Comparison of ENCODE assay signal across 15 cellular contexts in the genomic region with DNA sequence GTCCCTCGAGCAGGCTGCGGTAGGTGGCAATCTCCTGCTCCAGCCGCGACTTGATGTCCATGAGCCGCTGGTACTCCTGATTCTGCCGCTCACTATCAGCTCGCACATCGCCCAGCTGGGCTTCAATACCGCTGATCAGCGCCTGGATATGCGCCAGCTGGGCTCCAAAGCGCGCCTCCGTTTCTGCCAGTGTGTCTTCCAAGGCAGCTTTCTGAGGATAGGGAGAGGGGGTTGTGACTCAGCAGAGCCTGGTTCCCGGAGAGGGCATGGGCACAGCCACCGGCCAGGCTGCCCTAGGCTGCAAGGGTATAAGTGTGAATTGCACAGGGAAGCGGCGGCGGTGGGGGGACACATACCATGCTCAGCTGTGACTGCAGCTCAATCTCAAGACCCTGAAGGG. TPM values are rescaled to one million over a fixed set of nuclear protein-coding genes. Genes with fewer than 3 reads are reported as not detected.
DNase-seq lines count a peak whose midpoint lies in the region; TF ChIP-seq lines count a peak whose summit lies in the region.
"Had no signal": no experiment of that assay in that cellular context is flagged by ENCODE, and none has a peak within 500 bp of the region (broad histone marks: within the 10 kb centered on the region; RNA-seq: fewer than 3 reads in every experiment).

No MANE protein-coding gene starts in this region.

- H3K4me3 ChIP-seq in breast epithelium (peak overlapping the region in 2 of 3 donors; percentile 57 to 69), neuronal stem cell (ENCODE audit: low read length in 2 of 2) (no peak overlapping the region)
- H3K4me3 ChIP-seq: pancreas had no signal

- no peak overlapping the region for H2BK15ac ChIP-seq in neuronal stem cell (ENCODE audit: low read length)

- H3K36me3 ChIP-seq in breast epithelium: no peaks in the 10 kb centered on the region
- peaks cover 0 to 22% of the 10 kb centered on the region in 2 donors for H3K36me3 ChIP-seq in neuronal stem cell (replicated peaks in 1 of 2; ENCODE audit: control insufficient read depth in 2 of 2, insufficient read depth in 2 of 2, low read length in 2 of 2)
- H3K36me3 ChIP-seq: pancreas had no signal

- H4K91ac ChIP-seq in neuronal stem cell (ENCODE audit: low read depth, low read length, poor library complexity): no peak overlapping the region

- H3K4me2 ChIP-seq in neuronal stem cell (ENCODE audit: insufficient read depth, low read length, poor library complexity, severe bottlenecking): no peak overlapping the region

- no peak overlapping the region for H2BK12ac ChIP-seq in neuronal stem cell (ENCODE audit: low read length)

- H2BK120ac ChIP-seq in neuronal stem cell (ENCODE audit: low read depth, low read length): peak overlapping the region; percentile 35

- no peak overlapping the region for H3K4ac ChIP-seq in neuronal stem cell (ENCODE audit: low read length)

- no CpG with 5 or more reads among the region's 19 CpGs for WGBS in neuronal stem cell (ENCODE audit: extremely low coverage in 2 of 2, insufficient read length in 2 of 2, insufficient replicate concordance in 1 of 2), 2 donors

- H3K9me3 ChIP-seq in breast epithelium (no peaks in the 10 kb centered on the region), neuronal stem cell (replicated peaks in 1 of 2; ENCODE audit: control insufficient read depth in 2 of 2, insufficient read depth in 1 of 2, low read depth in 1 of 2, low read length in 2 of 2) (no peaks in the 10 kb centered on the region)
- H3K9me3 ChIP-seq: pancreas had no signal

- H3K79me1 ChIP-seq in neuronal stem cell (ENCODE audit: low read depth, low read length): peaks cover 5% of the 10 kb centered on the region

- peak; percentile 82 for DNase-seq in DMS 273 (lab: John Stamatoyannopoulos, UW; ENCODE audit: unreplicated experiment)
- peak; percentile 32 for DNase-seq in NCI-H1694 (lab: John Stamatoyannopoulos, UW)
- no peak for DNase-seq in breast epithelium (ENCODE audit: low spot score in 2 of 2)
- DNase-seq in neuronal stem cell (ENCODE audit: low spot score): no peak
- no peak for DNase-seq in activated CD8-positive, alpha-beta memory T cell treated with anti-CD3 and anti-CD28 coated beads for 24 hours
- no peak for DNase-seq in cerebellum (ENCODE audit: low spot score)
- DNase-seq in DMS79 (lab: John Stamatoyannopoulos, UW): no peak
- no peak for DNase-seq in NCI-H2081 (lab: John Stamatoyannopoulos, UW)
- DNase-seq: activated CD4-positive, alpha-beta T cell treated with anti-CD3 and anti-CD28 coated beads, Interleukin-2, amount 50 U/mL, for 48 hours; activated naive CD8-positive, alpha-beta T cell treated with anti-CD3 and anti-CD28 coated beads for 36 hours; activated T-cell treated with anti-CD3 and anti-CD28 coated beads, Interleukin-2, amount 50 U/mL, for 48 hours had no signal

- no peak overlapping the region for H3K9ac ChIP-seq in neuronal stem cell (ENCODE audit: low read depth, low read length, poor library complexity)

- H3K27ac ChIP-seq in breast epithelium (peak overlapping the region; percentile 77 to 89), neuronal stem cell (replicated peaks; ENCODE audit: low read length) (no peak overlapping the region)

- peak overlapping the region; percentile 66 for H3K23ac ChIP-seq in neuronal stem cell (ENCODE audit: low read depth, low read length, poor library complexity)

- no peak for TF ChIP-seq POLR2A in breast epithelium (IDR thresholded peaks at IDR 0.05)

- no peak for TF ChIP-seq CTCF in breast epithelium (IDR thresholded peaks at IDR 0.05)

- no peak overlapping the region for H4K8ac ChIP-seq in neuronal stem cell (ENCODE audit: low read depth, low read length)

- no peak overlapping the region for H2BK5ac ChIP-seq in neuronal stem cell (ENCODE audit: low read length)

- no peak overlapping the region for H2AFZ ChIP-seq in neuronal stem cell (ENCODE audit: low read length)

- intact Hi-C loops in breast epithelium (cut with DNase I; ENCODE audit: low total_unique reads): no loop called here

- H3K4me1 ChIP-seq in breast epithelium: peaks cover 0 to 6% of the 10 kb centered on the region in 2 donors
- H3K4me1 ChIP-seq in neuronal stem cell (ENCODE audit: control insufficient read depth in 2 of 2, insufficient read depth in 1 of 2, low read depth in 1 of 2, low read length in 2 of 2): peaks cover 0 to 8% of the 10 kb centered on the region in 2 donors

- no peak overlapping the region for H2AK5ac ChIP-seq in neuronal stem cell (ENCODE audit: low read depth, low read length)

- no peak overlapping the region for H3K14ac ChIP-seq in neuronal stem cell (ENCODE audit: low read length)

- peaks cover 3 to 15% of the 10 kb centered on the region in 2 donors for H3K27me3 ChIP-seq in breast epithelium
- H3K27me3 ChIP-seq in neuronal stem cell (ENCODE audit: control insufficient read depth in 3 of 3, insufficient read depth in 3 of 3, low read depth in 1 of 3, low read length in 3 of 3): peaks cover 0 to 45% (median 0%) of the 10 kb centered on the region in 3 experiments

- H3K18ac ChIP-seq in neuronal stem cell (ENCODE audit: low read length): no peak overlapping the region

RNA-seq across cellular contexts. Expression of a gene that starts 4.3 kb away (rescaled TPM):
- total RNA-seq in breast epithelium (1,000 to 10,000 TPM in 1 of 3 donors, 100 to 1,000 TPM in 1, 1 to 10 TPM in 1; 6.7 to 1,011 (median 375) TPM), cerebellum (3.8 TPM)
- 106 TPM for polyA plus RNA-seq in neuronal stem cell (2013, experiment 1 of 2)
- 103 TPM for polyA plus RNA-seq in neuronal stem cell (2013, experiment 2 of 2)
- total RNA-seq: activated naive CD8-positive, alpha-beta T cell treated with anti-CD3 and anti-CD28 coated beads for 36 hours; myocyte had no signal

RNA-seq across cellular contexts. Expression of a gene that starts 5.1 kb away (rescaled TPM):
- 1,000 to 10,000 TPM in 1 of 3 donors, 100 to 1,000 TPM in 1, under 1 TPM in 1; 0.80 to 2,244 (median 331) TPM for total RNA-seq in breast epithelium
- 0.01 TPM for polyA plus RNA-seq in neuronal stem cell (2013, experiment 1 of 2)
- polyA plus RNA-seq in neuronal stem cell (2013, experiment 2 of 2): 0.01 TPM
- not detected for total RNA-seq in cerebellum
- total RNA-seq: activated naive CD8-positive, alpha-beta T cell treated with anti-CD3 and anti-CD28 coated beads for 36 hours; myocyte had no signal

RNA-seq across cellular contexts. Expression of a gene that starts 18.4 kb away (rescaled TPM):
- 1 to 10 TPM in 1 of 3 donors, not detected in 2; 1.6 TPM for total RNA-seq in breast epithelium
- 0.01 TPM for polyA plus RNA-seq in neuronal stem cell (2013, experiment 1 of 2)
- not detected for polyA plus RNA-seq in neuronal stem cell (2013, experiment 2 of 2)
- total RNA-seq in cerebellum: 0.27 TPM
- total RNA-seq: activated naive CD8-positive, alpha-beta T cell treated with anti-CD3 and anti-CD28 coated beads for 36 hours; Daoy; H1; myocyte had no signal

RNA-seq across cellular contexts. Expression of a gene that starts 34.1 kb away (rescaled TPM):
- total RNA-seq in breast epithelium: not detected
- polyA plus RNA-seq in neuronal stem cell (2013, experiment 1 of 2): not detected
- polyA plus RNA-seq in neuronal stem cell (2013, experiment 2 of 2): not detected
- total RNA-seq in cerebellum: not detected
- total RNA-seq: activated naive CD8-positive, alpha-beta T cell treated with anti-CD3 and anti-CD28 coated beads for 36 hours; Daoy; H1; myocyte; pancreas had no signal
- polyA plus RNA-seq: H1, pancreas had no signal

RNA-seq across cellular contexts. Expression of a gene that starts 42.8 kb away (rescaled TPM):
- total RNA-seq in breast epithelium: not detected
- not detected for polyA plus RNA-seq in neuronal stem cell (2013, experiment 1 of 2)
- not detected for polyA plus RNA-seq in neuronal stem cell (2013, experiment 2 of 2)
- not detected for total RNA-seq in cerebellum
- total RNA-seq: activated naive CD8-positive, alpha-beta T cell treated with anti-CD3 and anti-CD28 coated beads for 36 hours; Daoy; H1; myocyte; pancreas had no signal
- polyA plus RNA-seq: H1, pancreas had no signal

Comparison
In these comparisons a context has a peak if more than half of its experiments do, and no peak if none do; other contexts are left out.
1. DNase-seq: peak in DMS 273 (single experiment) and NCI-H1694 (single experiment); none in breast epithelium (0 of 2), neuronal stem cell (single experiment), activated CD8-positive, alpha-beta memory T cell treated with anti-CD3 and anti-CD28 coated beads for 24 hours (single experiment), cerebellum (single experiment), DMS79 (single experiment) and NCI-H2081 (0 of 2).
2. H3K4me3 ChIP-seq: peak in breast epithelium (2 of 3); none in neuronal stem cell (0 of 2).